Comparison of ENCODE assay signal across 14 cellular contexts in genomic region chr19:52566588-52566987, GRCh38. TPM values are rescaled to one million over a fixed set of nuclear protein-coding genes. Genes with fewer than 3 reads are reported as not detected.
DNase-seq lines count a peak whose midpoint lies in the region; ATAC-seq, FAIRE-seq and TF ChIP-seq lines count a peak whose summit lies in the region.
"Had no signal": no experiment of that assay in that cellular context is flagged by ENCODE, and none has a peak within 500 bp of the region (broad histone marks: within the 10 kb centered on the region; RNA-seq: fewer than 3 reads in every experiment).

No MANE protein-coding gene starts in this region.

- H3K9me3 ChIP-seq in AG04450 (ENCODE audit: control insufficient read depth, insufficient read depth, low read length) (peaks cover 53% of the 10 kb centered on the region), astrocyte (ENCODE audit: insufficient read depth, low read depth, low read length) (peaks cover 4% of the 10 kb centered on the region)
- H3K9me3 ChIP-seq: testis had no signal

- H3K27me3 ChIP-seq in AG04450 (ENCODE audit: control insufficient read depth, insufficient read depth, low read length) (no peaks in the 10 kb centered on the region), astrocyte (ENCODE audit: insufficient read depth, low read length) (no peaks in the 10 kb centered on the region)
- H3K27me3 ChIP-seq: testis had no signal

- no peak overlapping the region for H2AFZ ChIP-seq in astrocyte (ENCODE audit: low read depth, low read length)

- H3K4me3 Mint-ChIP-seq in astrocyte (ENCODE audit: unreplicated experiment), result no peak overlapping the region
- H3K4me3 Mint-ChIP-seq: activated naive CD8-positive, alpha-beta T cell treated with anti-CD3 and anti-CD28 coated beads, Interleukin-2, amount 50 U/mL, for 24 hours; naive thymus-derived CD4-positive, alpha-beta T cell had no signal

- H3K27ac ChIP-seq in AG04450 (ENCODE audit: low read depth, low read length) (no peak overlapping the region), astrocyte (ENCODE audit: low read depth, low read length) (no peak overlapping the region)
- H3K27ac ChIP-seq: testis had no signal

- H3K4me1 ChIP-seq in astrocyte (ENCODE audit: insufficient read depth, low read length), result peaks cover 6% of the 10 kb centered on the region

- DNase-seq in AG04450 (ENCODE audit: low read depth, low spot score), result peak; percentile 4
- peak; percentile 56 for DNase-seq in HS-5 (ENCODE audit: low read depth)
- DNase-seq in astrocyte (ENCODE audit: low read depth), result peak; percentile 52
- DNase-seq in foreskin fibroblast, result peak; percentile 74 to 81
- DNase-seq in NCI-H1436 treated with DMSO at 0.1 percent for 48 hours (lab: John Stamatoyannopoulos, UW), result no peak
- no peak for DNase-seq in occipital lobe (lab: John Stamatoyannopoulos, UW)
- DNase-seq in NCI-H2029 (lab: John Stamatoyannopoulos, UW), result no peak
- DNase-seq: activated CD4-positive, alpha-beta T cell treated with anti-CD3 and anti-CD28 coated beads, Interleukin-2, amount 50 U/mL, for 4 hours; activated naive CD8-positive, alpha-beta T cell treated with anti-CD3 and anti-CD28 coated beads, Interleukin-2, amount 50 U/mL, for 24 hours; activated T-cell treated with anti-CD3 and anti-CD28 coated beads, Interleukin-2, amount 50 U/mL, for 48 hours; naive thymus-derived CD4-positive, alpha-beta T cell; stimulated activated CD4-positive, alpha-beta T cell treated with anti-CD3 and anti-CD28 coated beads, Interleukin-1b, Interleukin-23, amount 100 ng/mL, for 48 hours; testis had no signal

- no peaks in the 10 kb centered on the region for H3K36me3 ChIP-seq in astrocyte (ENCODE audit: insufficient read depth, low read length)

- H3K4me2 ChIP-seq in astrocyte (ENCODE audit: low read length), result no peak overlapping the region

- H3K27ac Mint-ChIP-seq in astrocyte (ENCODE audit: unreplicated experiment), result no peak overlapping the region
- H3K27ac Mint-ChIP-seq: activated naive CD8-positive, alpha-beta T cell treated with anti-CD3 and anti-CD28 coated beads, Interleukin-2, amount 50 U/mL, for 24 hours; naive thymus-derived CD4-positive, alpha-beta T cell had no signal

- H4K20me1 ChIP-seq in astrocyte (ENCODE audit: insufficient read depth, low read length), result no peaks in the 10 kb centered on the region

- peaks cover 21% of the 10 kb centered on the region for H3K9me3 Mint-ChIP-seq in astrocyte (ENCODE audit: unreplicated experiment)

- CTCF ChIA-PET in AG04450 (lab: Charles Lee), result no interaction called here

- peaks cover 6% of the 10 kb centered on the region for H3K4me1 Mint-ChIP-seq in astrocyte (ENCODE audit: low read depth, unreplicated experiment)

- no peaks in the 10 kb centered on the region for H3K27me3 Mint-ChIP-seq in astrocyte (ENCODE audit: low read depth, unreplicated experiment)
- H3K27me3 Mint-ChIP-seq: activated naive CD8-positive, alpha-beta T cell treated with anti-CD3 and anti-CD28 coated beads, Interleukin-2, amount 50 U/mL, for 24 hours; naive thymus-derived CD4-positive, alpha-beta T cell had no signal

- no peak for FAIRE-seq in astrocyte (lab: Jason Lieb, UNC)

- H3K4me3 ChIP-seq in AG04450 (ENCODE audit: low read depth, low read length) (no peak overlapping the region), astrocyte (ENCODE audit: insufficient read depth, low read depth, low read length) (no peak overlapping the region), foreskin fibroblast (ENCODE audit: low read depth in 1 of 2, low read length in 2 of 2) (no peak overlapping the region)
- H3K4me3 ChIP-seq: testis had no signal

- H3K9ac ChIP-seq in astrocyte (ENCODE audit: low read length), result no peak overlapping the region

- POLR2A ChIA-PET in AG04450 (lab: Yijun Ruan, JAX), result no interaction called here

- H3K36me3 Mint-ChIP-seq in astrocyte (ENCODE audit: low read depth, unreplicated experiment), result peaks cover 37% of the 10 kb centered on the region

- TF ChIP-seq CTCF in AG04450 (IDR thresholded peaks at IDR 0.05; ENCODE audit: low read depth, low read length), result no peak
- no peak for TF ChIP-seq CTCF in astrocyte (IDR thresholded peaks at IDR 0.05; ENCODE audit: insufficient read depth, low read depth, low read length)
- TF ChIP-seq CTCF in foreskin fibroblast (IDR thresholded peaks at IDR 0.05; ENCODE audit: low read depth, low read length), result no peak

- H3K79me2 ChIP-seq in astrocyte (ENCODE audit: insufficient read depth, low read length), result peaks cover 3% of the 10 kb centered on the region

- no peak for ATAC-seq in HG03520 (IDR thresholded peaks at IDR 0.05; ENCODE audit: unreplicated experiment)
- ATAC-seq: activated naive CD8-positive, alpha-beta T cell treated with anti-CD3 and anti-CD28 coated beads, Interleukin-2, amount 50 U/mL, for 24 hours; naive thymus-derived CD4-positive, alpha-beta T cell had no signal

RNA-seq across cellular contexts. Expression of gene ZNF701, which starts 3.5 kb away (rescaled TPM):
- polyA plus RNA-seq in AG04450 (2011; rRNA removed), result 6.6 and 8.2 TPM in 2 replicates
- 9.3 and 14.7 TPM in 2 replicates for polyA minus RNA-seq in AG04450 (2011; rRNA and poly(A)+ RNA removed)
- total RNA-seq in astrocyte (10.9 and 15.6 TPM in 2 replicates), occipital lobe (27.3 TPM)

RNA-seq across cellular contexts. Expression of gene ZNF808, which starts 39.1 kb away (rescaled TPM):
- 5.3 and 7.7 TPM in 2 replicates for polyA plus RNA-seq in AG04450 (2011; rRNA removed)
- polyA minus RNA-seq in AG04450 (2011; rRNA and poly(A)+ RNA removed), result 10.3 and 21.9 TPM in 2 replicates
- total RNA-seq in astrocyte (15.1 and 18.0 TPM in 2 replicates), occipital lobe (23.9 TPM)

Comparison
In these comparisons a context has a peak if more than half of its experiments do, and no peak if none do; other contexts are left out.
1. DNase-seq: peak in AG04450 (single experiment), HS-5 (single experiment), astrocyte (single experiment) and foreskin fibroblast (2 of 2); none in NCI-H1436 treated with DMSO at 0.1 percent for 48 hours (single experiment), occipital lobe (single experiment) and NCI-H2029 (single experiment).